ENCODE assay signal across 8 cellular contexts in genomic region chr5:180784497-180785097, GRCh38.
DNase-seq lines count a peak whose midpoint lies in the region; ATAC-seq, FAIRE-seq and TF ChIP-seq lines count a peak whose summit lies in the region.

No MANE protein-coding gene starts in this region.

- FAIRE-seq in TTC549 (lab: Jason Lieb, UNC): peak; percentile 85
- FAIRE-seq in islet of Langerhans (lab: Jason Lieb, UNC): peak; percentile 95

- peak; percentile 69 for DNase-seq in LNCaP clone FGC (ENCODE audit: low read depth)
- DNase-seq in brain pericyte (ENCODE audit: low read depth, low spot score): peak; percentile 37
- DNase-seq in stimulated activated CD4-positive, alpha-beta T cell treated with anti-CD3 and anti-CD28 coated beads, Interleukin-15, amount 100 ng/mL, for 48 hours (ENCODE audit: low read depth in 2 of 2): peak; percentile 48 to 61

- H3K27ac ChIP-seq in C4-2B: no peak overlapping the region

- TF ChIP-seq CTCF in C4-2B (conservative IDR thresholded peaks at IDR 0.05) (peak; percentile 92), LNCaP clone FGC (IDR thresholded peaks at IDR 0.05; ENCODE audit: control insufficient read depth, extremely low read depth, insufficient read depth) (peak; percentile 91)

- ATAC-seq in GM19035 (IDR thresholded peaks at IDR 0.05; ENCODE audit: unreplicated experiment) (peak; percentile 53), HG03460 (IDR thresholded peaks at IDR 0.05; ENCODE audit: unreplicated experiment) (no peak)

- H3K4me3 ChIP-seq in LNCaP clone FGC (ENCODE audit: low read depth, low read length): no peak overlapping the region
